Comparison of ENCODE assay signal across 8 cellular contexts in the genomic region with DNA sequence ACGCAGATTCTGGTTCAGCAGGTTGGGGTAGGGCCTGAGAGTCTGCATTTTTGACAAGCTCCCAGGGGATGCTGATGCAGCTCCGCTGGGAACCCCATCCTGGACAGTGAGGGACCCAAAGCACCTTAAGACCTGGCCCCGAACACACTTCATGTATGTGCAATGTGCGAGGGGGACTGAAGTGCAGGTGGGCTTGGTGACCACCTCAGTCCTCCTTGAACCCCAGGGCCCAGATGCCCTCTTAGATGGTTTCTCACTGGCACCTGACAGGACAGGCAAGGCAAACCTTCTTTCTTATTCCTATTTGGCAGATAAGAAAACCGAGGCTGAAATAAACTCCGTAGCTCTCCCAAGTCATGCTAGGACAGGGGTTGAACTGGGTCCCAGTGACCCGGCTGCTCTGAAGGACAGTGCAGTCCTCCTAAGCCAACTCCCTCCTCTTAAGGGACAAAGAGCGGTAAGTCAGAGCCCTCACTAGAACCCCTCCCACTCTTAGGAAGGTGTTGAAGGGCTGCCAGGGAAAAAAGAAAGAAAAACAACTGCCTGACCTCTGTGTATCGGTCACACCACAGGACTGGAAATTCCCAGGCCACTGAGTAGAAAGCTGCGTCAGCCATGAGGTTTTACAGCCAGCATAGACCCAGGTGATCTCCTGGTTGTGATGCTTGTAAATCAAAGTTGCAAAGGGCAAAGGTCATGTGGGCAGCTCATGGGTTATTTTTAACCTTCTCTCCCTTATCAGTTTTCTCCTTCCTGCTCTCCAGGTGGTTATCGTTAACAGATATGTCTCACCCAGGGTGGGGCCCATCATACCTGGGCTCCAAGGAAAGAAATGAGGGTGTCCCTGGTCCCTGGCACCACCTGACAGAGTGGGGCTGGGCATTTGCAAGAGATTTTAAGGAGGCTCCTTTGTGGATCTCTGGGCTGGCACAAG.
DNase-seq lines count a peak whose midpoint lies in the region; ATAC-seq and TF ChIP-seq lines count a peak whose summit lies in the region.

No MANE protein-coding gene starts in this region.

- H3K27ac Mint-ChIP-seq in activated naive CD8-positive, alpha-beta T cell treated with anti-CD3 and anti-CD28 coated beads for 36 hours: no peak overlapping the region
- no peak overlapping the region for H3K27ac Mint-ChIP-seq in WTC11

- no peaks in the 10 kb centered on the region for H3K9me3 Mint-ChIP-seq in activated naive CD8-positive, alpha-beta T cell treated with anti-CD3 and anti-CD28 coated beads for 36 hours
- no peaks in the 10 kb centered on the region for H3K9me3 Mint-ChIP-seq in WTC11

- no peaks in the 10 kb centered on the region for H3K4me1 ChIP-seq in aorta (ENCODE audit: control insufficient read depth in 1 of 2, insufficient read depth in 2 of 2, low read length in 2 of 2)

- 57 to 63% methylated on average over 11 of the region's 11 CpGs for WGBS in aorta, 2 donors

- no peak overlapping the region for H3K27ac ChIP-seq in aorta (ENCODE audit: low read depth in 1 of 2, low read length in 2 of 2)

- no peaks in the 10 kb centered on the region for H3K9me3 ChIP-seq in aorta (ENCODE audit: control insufficient read depth, low read length)

- intact Hi-C loops in aorta (cut with DNase I): no loop called here

- H3K27me3 ChIP-seq in BJ (ENCODE audit: control insufficient read depth, insufficient read depth, low read length) (no peaks in the 10 kb centered on the region), aorta (ENCODE audit: control insufficient read depth in 1 of 2, insufficient read depth in 2 of 2, low read length in 1 of 2) (no peaks in the 10 kb centered on the region)

- DNase-seq in BJ (ENCODE audit: low read depth) (peak; percentile 79), left lobe of liver (ENCODE audit: low spot score) (peak; percentile 85), aorta (peak in 1 of 2 donors; percentile 72), WTC11 (ENCODE audit: low spot score) (no peak), NCI-H2029 treated with DMSO at 0.1 percent for 48 hours (lab: John Stamatoyannopoulos, UW) (no peak)
- DNase-seq in activated naive CD8-positive, alpha-beta T cell treated with anti-CD3 and anti-CD28 coated beads for 36 hours: peak; percentile 35

- POLR2A ChIA-PET in BJ (lab: Charles Lee): interaction anchor here (0.5 kb wide), 1 partner anchor 149 kb away, joined by 3 read pairs; no protein-coding TSS in a partner anchor
- POLR2A ChIA-PET in WTC11 (lab: Charles Lee): no interaction called here

- no peak for TF ChIP-seq CTCF in BJ (IDR thresholded peaks at IDR 0.05; ENCODE audit: insufficient read depth, low read depth, low read length)
- no peak for TF ChIP-seq CTCF in WTC11 (IDR thresholded peaks at IDR 0.05)

- H3K36me3 Mint-ChIP-seq in activated naive CD8-positive, alpha-beta T cell treated with anti-CD3 and anti-CD28 coated beads for 36 hours: no peaks in the 10 kb centered on the region
- H3K36me3 Mint-ChIP-seq in WTC11: no peaks in the 10 kb centered on the region

- ATAC-seq in GM19328 (IDR thresholded peaks at IDR 0.05; ENCODE audit: unreplicated experiment) (peak; percentile 62), HG03354 (IDR thresholded peaks at IDR 0.05; ENCODE audit: poor library complexity, severe bottlenecking, unreplicated experiment) (peak; percentile 76), left lobe of liver (peak; percentile 87), aorta (ENCODE audit: low FRiP score) (peak; percentile 67), WTC11 (no peak)

- CTCF ChIA-PET in BJ (lab: Yijun Ruan, JAX) (interaction anchor here (1.5 kb wide), 2 partner anchors 10 to 92 kb away, joined by 3 to 4 read pairs; no protein-coding TSS in a partner anchor), WTC11 (lab: Charles Lee) (no interaction called here)

- no peak overlapping the region for H3K4me3 Mint-ChIP-seq in activated naive CD8-positive, alpha-beta T cell treated with anti-CD3 and anti-CD28 coated beads for 36 hours
- no peak overlapping the region for H3K4me3 Mint-ChIP-seq in WTC11

- H3K27me3 Mint-ChIP-seq in activated naive CD8-positive, alpha-beta T cell treated with anti-CD3 and anti-CD28 coated beads for 36 hours: no peaks in the 10 kb centered on the region
- no peaks in the 10 kb centered on the region for H3K27me3 Mint-ChIP-seq in WTC11 (ENCODE audit: low read depth)

- H3K4me3 ChIP-seq in BJ (ENCODE audit: low read depth, low read length) (no peak overlapping the region), aorta (ENCODE audit: low read length in 2 of 2) (no peak overlapping the region)

- H3K36me3 ChIP-seq in BJ (ENCODE audit: control insufficient read depth, insufficient read depth, low read length) (no peaks in the 10 kb centered on the region), aorta (ENCODE audit: control insufficient read depth in 1 of 2, insufficient read depth in 2 of 2, low read length in 1 of 2) (no peaks in the 10 kb centered on the region)

- peaks cover 9% of the 10 kb centered on the region for H3K4me1 Mint-ChIP-seq in activated naive CD8-positive, alpha-beta T cell treated with anti-CD3 and anti-CD28 coated beads for 36 hours
- peaks cover 35% of the 10 kb centered on the region for H3K4me1 Mint-ChIP-seq in WTC11

TF ChIP-seq in WTC11, 78 proteins besides CTCF, POLR2A, EP300 and RAD21 (continues in another document):
- TF ChIP-seq, protein P1, sequence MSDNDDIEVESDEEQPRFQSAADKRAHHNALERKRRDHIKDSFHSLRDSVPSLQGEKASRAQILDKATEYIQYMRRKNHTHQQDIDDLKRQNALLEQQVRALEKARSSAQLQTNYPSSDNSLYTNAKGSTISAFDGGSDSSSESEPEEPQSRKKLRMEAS (CRISPR knock-in tag; IDR thresholded peaks at IDR 0.05): no peak
- TF ChIP-seq KAT7 (CRISPR knock-in tag; IDR thresholded peaks at IDR 0.05; ENCODE audit: borderline replicate concordance) (no peak), EMX1 (CRISPR knock-in tag; IDR thresholded peaks at IDR 0.05) (no peak)
- TF ChIP-seq, protein P2, sequence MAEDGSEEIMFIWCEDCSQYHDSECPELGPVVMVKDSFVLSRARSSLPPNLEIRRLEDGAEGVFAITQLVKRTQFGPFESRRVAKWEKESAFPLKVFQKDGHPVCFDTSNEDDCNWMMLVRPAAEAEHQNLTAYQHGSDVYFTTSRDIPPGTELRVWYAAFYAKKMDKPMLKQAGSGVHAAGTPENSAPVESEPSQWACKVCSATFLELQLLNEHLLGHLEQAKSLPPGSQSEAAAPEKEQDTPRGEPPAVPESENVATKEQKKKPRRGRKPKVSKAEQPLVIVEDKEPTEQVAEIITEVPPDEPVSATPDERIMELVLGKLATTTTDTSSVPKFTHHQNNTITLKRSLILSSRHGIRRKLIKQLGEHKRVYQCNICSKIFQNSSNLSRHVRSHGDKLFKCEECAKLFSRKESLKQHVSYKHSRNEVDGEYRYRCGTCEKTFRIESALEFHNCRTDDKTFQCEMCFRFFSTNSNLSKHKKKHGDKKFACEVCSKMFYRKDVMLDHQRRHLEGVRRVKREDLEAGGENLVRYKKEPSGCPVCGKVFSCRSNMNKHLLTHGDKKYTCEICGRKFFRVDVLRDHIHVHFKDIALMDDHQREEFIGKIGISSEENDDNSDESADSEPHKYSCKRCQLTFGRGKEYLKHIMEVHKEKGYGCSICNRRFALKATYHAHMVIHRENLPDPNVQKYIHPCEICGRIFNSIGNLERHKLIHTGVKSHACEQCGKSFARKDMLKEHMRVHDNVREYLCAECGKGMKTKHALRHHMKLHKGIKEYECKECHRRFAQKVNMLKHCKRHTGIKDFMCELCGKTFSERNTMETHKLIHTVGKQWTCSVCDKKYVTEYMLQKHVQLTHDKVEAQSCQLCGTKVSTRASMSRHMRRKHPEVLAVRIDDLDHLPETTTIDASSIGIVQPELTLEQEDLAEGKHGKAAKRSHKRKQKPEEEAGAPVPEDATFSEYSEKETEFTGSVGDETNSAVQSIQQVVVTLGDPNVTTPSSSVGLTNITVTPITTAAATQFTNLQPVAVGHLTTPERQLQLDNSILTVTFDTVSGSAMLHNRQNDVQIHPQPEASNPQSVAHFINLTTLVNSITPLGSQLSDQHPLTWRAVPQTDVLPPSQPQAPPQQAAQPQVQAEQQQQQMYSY (CRISPR knock-in tag; IDR thresholded peaks at IDR 0.05): no peak
- TF ChIP-seq, protein P3, sequence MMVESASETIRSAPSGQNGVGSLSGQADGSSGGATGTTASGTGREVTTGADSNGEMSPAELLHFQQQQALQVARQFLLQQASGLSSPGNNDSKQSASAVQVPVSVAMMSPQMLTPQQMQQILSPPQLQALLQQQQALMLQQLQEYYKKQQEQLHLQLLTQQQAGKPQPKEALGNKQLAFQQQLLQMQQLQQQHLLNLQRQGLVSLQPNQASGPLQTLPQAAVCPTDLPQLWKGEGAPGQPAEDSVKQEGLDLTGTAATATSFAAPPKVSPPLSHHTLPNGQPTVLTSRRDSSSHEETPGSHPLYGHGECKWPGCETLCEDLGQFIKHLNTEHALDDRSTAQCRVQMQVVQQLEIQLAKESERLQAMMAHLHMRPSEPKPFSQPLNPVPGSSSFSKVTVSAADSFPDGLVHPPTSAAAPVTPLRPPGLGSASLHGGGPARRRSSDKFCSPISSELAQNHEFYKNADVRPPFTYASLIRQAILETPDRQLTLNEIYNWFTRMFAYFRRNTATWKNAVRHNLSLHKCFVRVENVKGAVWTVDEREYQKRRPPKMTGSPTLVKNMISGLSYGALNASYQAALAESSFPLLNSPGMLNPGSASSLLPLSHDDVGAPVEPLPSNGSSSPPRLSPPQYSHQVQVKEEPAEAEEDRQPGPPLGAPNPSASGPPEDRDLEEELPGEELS (CRISPR knock-in tag; IDR thresholded peaks at IDR 0.05): no peak
- TF ChIP-seq, protein P4, sequence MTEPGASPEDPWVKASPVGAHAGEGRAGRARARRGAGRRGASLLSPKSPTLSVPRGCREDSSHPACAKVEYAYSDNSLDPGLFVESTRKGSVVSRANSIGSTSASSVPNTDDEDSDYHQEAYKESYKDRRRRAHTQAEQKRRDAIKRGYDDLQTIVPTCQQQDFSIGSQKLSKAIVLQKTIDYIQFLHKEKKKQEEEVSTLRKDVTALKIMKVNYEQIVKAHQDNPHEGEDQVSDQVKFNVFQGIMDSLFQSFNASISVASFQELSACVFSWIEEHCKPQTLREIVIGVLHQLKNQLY (CRISPR knock-in tag; IDR thresholded peaks at IDR 0.05): no peak

Comparison
In these comparisons a context has a peak if more than half of its experiments do, and no peak if none do; other contexts are left out.
1. DNase-seq: peak in BJ (single experiment), activated naive CD8-positive, alpha-beta T cell treated with anti-CD3 and anti-CD28 coated beads for 36 hours (single experiment) and left lobe of liver (single experiment); none in WTC11 (single experiment) and NCI-H2029 treated with DMSO at 0.1 percent for 48 hours (single experiment).